ENCODE assay signal across 25 cellular contexts in genomic region chr4:188110741-188111458, GRCh38. TPM values are rescaled to one million over a fixed set of nuclear protein-coding genes. Genes with fewer than 3 reads are reported as not detected.
DNase-seq lines count a peak whose midpoint lies in the region; TF ChIP-seq lines count a peak whose summit lies in the region.
"Had no signal": no experiment of that assay in that cellular context is flagged by ENCODE, and none has a peak within 500 bp of the region (broad histone marks: within the 10 kb centered on the region; RNA-seq: fewer than 3 reads in every experiment).

No MANE protein-coding gene starts in this region.

- peaks cover 27% of the 10 kb centered on the region for H3K4me1 Mint-ChIP-seq in Calu3 (ENCODE audit: low read depth, unreplicated experiment)
- H3K4me1 Mint-ChIP-seq: activated naive CD4-positive, alpha-beta T cell treated with anti-CD3 and anti-CD28 coated beads, Interleukin-2, amount 10 ng/mL, durations not matched to agents 7 days and 5 days; memory B cell; naive B cell; stimulated activated naive CD8-positive, alpha-beta T cell treated with anti-CD3 and anti-CD28 coated beads, Interleukin-15, amount 100 ng/mL, for 72 hours had no signal

- peaks cover 5% of the 10 kb centered on the region for H3K79me2 ChIP-seq in trophoblast cell (ENCODE audit: control insufficient read depth, insufficient read depth, low read length, poor library complexity)

- H3K23ac ChIP-seq in trophoblast cell (ENCODE audit: low read length): no peak overlapping the region

- no peak overlapping the region for H3K4me2 ChIP-seq in trophoblast cell (ENCODE audit: low read length)
- H3K4me2 ChIP-seq: BLaER1 treated with 17β-estradiol and CSF1 and Interleukin-3, amounts not matched to agents 10 nM and 100 nM had no signal

- H3K4me3 ChIP-seq in choroid plexus epithelial cell (ENCODE audit: low read depth, low read length) (no peak overlapping the region), trophoblast cell (ENCODE audit: low read depth, low read length) (no peak overlapping the region), adrenal gland (no peak overlapping the region)
- H3K4me3 ChIP-seq: BLaER1 treated with 17β-estradiol and CSF1 and Interleukin-3, amounts not matched to agents 10 nM and 100 nM; colonic mucosa; ovary; right atrium auricular region; tibial nerve had no signal

- H3K9me3 Mint-ChIP-seq in Calu3 (ENCODE audit: low read depth, unreplicated experiment): no peaks in the 10 kb centered on the region

- H3K14ac ChIP-seq in trophoblast cell (ENCODE audit: low read length): no peak overlapping the region

- H3K18ac ChIP-seq in trophoblast cell (ENCODE audit: low read length): no peak overlapping the region

- H3K27me3 Mint-ChIP-seq in Calu3 (ENCODE audit: unreplicated experiment): no peaks in the 10 kb centered on the region
- H3K27me3 Mint-ChIP-seq: activated naive CD4-positive, alpha-beta T cell treated with anti-CD3 and anti-CD28 coated beads, Interleukin-2, amount 10 ng/mL, durations not matched to agents 7 days and 5 days; effector memory CD8-positive, alpha-beta T cell; memory B cell; naive B cell had no signal

- H3K9ac ChIP-seq in trophoblast cell (ENCODE audit: low read length): no peak overlapping the region
- H3K9ac ChIP-seq: BLaER1 treated with 17β-estradiol and CSF1 and Interleukin-3, amounts not matched to agents 10 nM and 100 nM had no signal

- peaks cover 5% of the 10 kb centered on the region for H3K36me3 Mint-ChIP-seq in Calu3 (ENCODE audit: insufficient read depth, unreplicated experiment)
- H3K36me3 Mint-ChIP-seq: activated naive CD4-positive, alpha-beta T cell treated with anti-CD3 and anti-CD28 coated beads, Interleukin-2, amount 10 ng/mL, durations not matched to agents 7 days and 5 days; memory B cell; naive B cell had no signal

- H3K27ac Mint-ChIP-seq in Calu3 (ENCODE audit: unreplicated experiment): peak overlapping the region; percentile 4
- H3K27ac Mint-ChIP-seq: activated naive CD4-positive, alpha-beta T cell treated with anti-CD3 and anti-CD28 coated beads, Interleukin-2, amount 10 ng/mL, durations not matched to agents 7 days and 5 days; activated T-cell treated with anti-CD3 and anti-CD28 coated beads, Interleukin-2, amount 50 U/mL, for 72 hours; effector memory CD8-positive, alpha-beta T cell; memory B cell; naive B cell; stimulated activated naive CD8-positive, alpha-beta T cell treated with anti-CD3 and anti-CD28 coated beads, Interleukin-15, amount 100 ng/mL, for 72 hours had no signal

- TF ChIP-seq CTCF in Calu3 (IDR thresholded peaks at IDR 0.05; ENCODE audit: unreplicated experiment) (no peak), choroid plexus epithelial cell (conservative IDR thresholded peaks at IDR 0.05; ENCODE audit: low read depth, low read length) (no peak), adrenal gland (IDR thresholded peaks at IDR 0.05) (no peak)

- in situ Hi-C loops in ACHN (cut with HindIII; ENCODE audit: low pct_ligation_motif_present, low pct_unique_long_range_greater_than_20kb, low sequenced_read_pairs): no loop called here

- H2BK120ac ChIP-seq in trophoblast cell (ENCODE audit: insufficient read depth, low read length, poor library complexity): no peak overlapping the region

- no peaks in the 10 kb centered on the region for H3K27me3 ChIP-seq in trophoblast cell (ENCODE audit: insufficient read depth, low read length)
- H3K27me3 ChIP-seq in adrenal gland: no peaks in the 10 kb centered on the region
- H3K27me3 ChIP-seq: BLaER1 treated with 17β-estradiol and CSF1 and Interleukin-3, amounts not matched to agents 10 nM and 100 nM; colonic mucosa; ovary; right atrium auricular region; tibial nerve had no signal

- no peak overlapping the region for H3K4me3 Mint-ChIP-seq in Calu3 (ENCODE audit: low read depth, unreplicated experiment)
- H3K4me3 Mint-ChIP-seq: activated naive CD4-positive, alpha-beta T cell treated with anti-CD3 and anti-CD28 coated beads, Interleukin-2, amount 10 ng/mL, durations not matched to agents 7 days and 5 days; activated T-cell treated with anti-CD3 and anti-CD28 coated beads, Interleukin-2, amount 50 U/mL, for 72 hours; effector memory CD8-positive, alpha-beta T cell; memory B cell; naive B cell; stimulated activated naive CD8-positive, alpha-beta T cell treated with anti-CD3 and anti-CD28 coated beads, Interleukin-15, amount 100 ng/mL, for 72 hours had no signal

- WGBS in trophoblast cell (ENCODE audit: extremely low coverage, insufficient coverage, insufficient read length): no CpG with 5 or more reads among the region's 6 CpGs
- 65 to 75% (median 67%) methylated on average over 6 of the region's 6 CpGs for WGBS in adrenal gland, 4 donors

- H4K12ac ChIP-seq in trophoblast cell (ENCODE audit: low read depth, low read length): no peak overlapping the region

- no peak overlapping the region for H2AFZ ChIP-seq in trophoblast cell (ENCODE audit: insufficient read depth, low read length, poor library complexity)

- H2AK5ac ChIP-seq in trophoblast cell (ENCODE audit: low read length): no peak overlapping the region

- H3K79me1 ChIP-seq in trophoblast cell (ENCODE audit: low read length): peaks cover 20% of the 10 kb centered on the region

- peak overlapping the region; percentile 82 for H2BK5ac ChIP-seq in trophoblast cell (ENCODE audit: low read depth, low read length, poor library complexity)

- H3K4me1 ChIP-seq in trophoblast cell (ENCODE audit: control insufficient read depth in 1 of 2, insufficient read depth in 2 of 2, low read length in 2 of 2): peaks cover 8% of the 10 kb centered on the region in 2 experiments
- H3K4me1 ChIP-seq in adrenal gland (replicated peaks in 1 of 2): no peaks in the 10 kb centered on the region
- H3K4me1 ChIP-seq: BLaER1 treated with 17β-estradiol and CSF1 and Interleukin-3, amounts not matched to agents 10 nM and 100 nM; colonic mucosa; right atrium auricular region; tibial nerve had no signal

- intact Hi-C loops in Calu3 (cut with micrococcal nuclease; ENCODE audit: unreplicated experiment) (no loop called here), adrenal gland (cut with DNase I) (no loop called here)

- no peak for TF ChIP-seq POLR2A in adrenal gland (IDR thresholded peaks at IDR 0.05)

- DNase-seq in Calu3: no peak
- peak; percentile 73 for DNase-seq in M059J (ENCODE audit: low read depth)
- DNase-seq in choroid plexus epithelial cell (ENCODE audit: low read depth): peak; percentile 18
- DNase-seq in trophoblast cell: peak in 1 of 2 donors; percentile 79
- DNase-seq in adrenal gland: no peak
- DNase-seq in ACHN: no peak
- no peak for DNase-seq in NCI-H2107 (lab: John Stamatoyannopoulos, UW)
- DNase-seq in NK-92 (lab: John Stamatoyannopoulos, UW; ENCODE audit: unreplicated experiment): no peak
- DNase-seq: activated CD4-positive, CD25-positive, alpha-beta regulatory T cell treated with anti-CD3 and anti-CD28 coated beads, Interleukin-2, amount 50 U/mL, for 72 hours; activated naive CD4-positive, alpha-beta T cell treated with anti-CD3 and anti-CD28 coated beads, Interleukin-2, amount 10 ng/mL, durations not matched to agents 7 days and 5 days; activated T-cell treated with anti-CD3 and anti-CD28 coated beads, Interleukin-2, amount 50 U/mL, for 72 hours; colonic mucosa; effector memory CD8-positive, alpha-beta T cell; naive B cell; NCI-H1436; ovary; SHP77 treated with DMSO at 0.1 percent for 48 hours; stimulated activated naive CD8-positive, alpha-beta T cell treated with anti-CD3 and anti-CD28 coated beads, Interleukin-15, amount 100 ng/mL, for 72 hours had no signal

- H4K8ac ChIP-seq in trophoblast cell (ENCODE audit: low read depth, low read length): no peak overlapping the region

- BruUV-seq in Calu3 (replicated peaks; lab: Mats Ljungman, UMichigan): no TSS peak

- peak overlapping the region; percentile 48 for H4K91ac ChIP-seq in trophoblast cell (ENCODE audit: low read depth, low read length)

- H3K4ac ChIP-seq in trophoblast cell (ENCODE audit: low read depth, low read length): no peak overlapping the region

- CTCF ChIA-PET in Calu3 (lab: Charles Lee): no interaction called here

- H3K27ac ChIP-seq in trophoblast cell (ENCODE audit: low read depth, low read length) (peak overlapping the region; percentile 92), adrenal gland (no peak overlapping the region)
- H3K27ac ChIP-seq: BLaER1 treated with 17β-estradiol and CSF1 and Interleukin-3, amounts not matched to agents 10 nM and 100 nM; colonic mucosa; ovary; right atrium auricular region; tibial nerve had no signal

- no peaks in the 10 kb centered on the region for H3K9me3 ChIP-seq in trophoblast cell (ENCODE audit: insufficient read depth, low read depth, low read length)
- no peaks in the 10 kb centered on the region for H3K9me3 ChIP-seq in adrenal gland (replicated peaks in 1 of 3)
- H3K9me3 ChIP-seq: colonic mucosa, ovary, right atrium auricular region had no signal

- H2BK12ac ChIP-seq in trophoblast cell (ENCODE audit: low read length): peak overlapping the region; percentile 83

- H3K36me3 ChIP-seq in trophoblast cell (ENCODE audit: control insufficient read depth in 1 of 2, insufficient read depth in 2 of 2, low read length in 2 of 2): peaks cover 2 to 6% of the 10 kb centered on the region in 2 experiments
- H3K36me3 ChIP-seq in adrenal gland (replicated peaks in 1 of 2): no peaks in the 10 kb centered on the region
- H3K36me3 ChIP-seq: BLaER1 treated with 17β-estradiol and CSF1 and Interleukin-3, amounts not matched to agents 10 nM and 100 nM; colonic mucosa; ovary; right atrium auricular region; tibial nerve had no signal

RNA-seq across cellular contexts. Expression of gene TRIML2, which starts 1.5 kb away (rescaled TPM):
- total RNA-seq in Calu3 (2022): not detected in 2 replicates
- 0.27 and 1.0 TPM in 2 replicates for total RNA-seq in M059J (2014; rRNA removed; shearing (Covaris generic))
- polyA plus RNA-seq in trophoblast cell (2013): 40.6 and 42.8 TPM in 2 replicates
- under 1 TPM in 3 of 8 donors, not detected in 5; 0.14 to 0.51 (median 0.31) TPM for total RNA-seq in adrenal gland
- under 1 TPM in 2 of 3 donors, not detected in 1; 0.16 to 0.20 TPM for polyA plus RNA-seq in adrenal gland
- total RNA-seq: activated CD8-positive, alpha-beta memory T cell treated with anti-CD3 and anti-CD28 coated beads for 36 hours; activated T-cell treated with anti-CD3 and anti-CD28 coated beads, Interleukin-2, amount 50 U/mL, for 72 hours; ovary; right atrium auricular region; tibial nerve had no signal
- polyA plus RNA-seq: fibroblast of lung, ovary had no signal

RNA-seq across cellular contexts. Expression of gene TRIML1, which starts 28.3 kb away (rescaled TPM):
- total RNA-seq in Calu3 (2022) (not detected in 2 replicates), adrenal gland (not detected)
- total RNA-seq in M059J (2014; rRNA removed; shearing (Covaris generic)): 0.15 TPM in 1 of 2 replicates, not detected in the other
- 2.4 and 2.8 TPM in 2 replicates for polyA plus RNA-seq in trophoblast cell (2013)
- polyA plus RNA-seq in adrenal gland: not detected
- total RNA-seq: activated CD8-positive, alpha-beta memory T cell treated with anti-CD3 and anti-CD28 coated beads for 36 hours; activated T-cell treated with anti-CD3 and anti-CD28 coated beads, Interleukin-2, amount 50 U/mL, for 72 hours; colonic mucosa; fibroblast of lung; H4; ovary; right atrium auricular region; tibial nerve had no signal
- polyA plus RNA-seq: fibroblast of lung, ovary had no signal

Comparison
In these comparisons a context has a peak if more than half of its experiments do, and no peak if none do; other contexts are left out.
1. DNase-seq: peak in M059J (single experiment) and choroid plexus epithelial cell (single experiment); none in Calu3 (single experiment), adrenal gland (0 of 7), ACHN (single experiment), NCI-H2107 (single experiment) and NK-92 (single experiment).